ENCODE assay signal across 2 cellular contexts in the genomic region with DNA sequence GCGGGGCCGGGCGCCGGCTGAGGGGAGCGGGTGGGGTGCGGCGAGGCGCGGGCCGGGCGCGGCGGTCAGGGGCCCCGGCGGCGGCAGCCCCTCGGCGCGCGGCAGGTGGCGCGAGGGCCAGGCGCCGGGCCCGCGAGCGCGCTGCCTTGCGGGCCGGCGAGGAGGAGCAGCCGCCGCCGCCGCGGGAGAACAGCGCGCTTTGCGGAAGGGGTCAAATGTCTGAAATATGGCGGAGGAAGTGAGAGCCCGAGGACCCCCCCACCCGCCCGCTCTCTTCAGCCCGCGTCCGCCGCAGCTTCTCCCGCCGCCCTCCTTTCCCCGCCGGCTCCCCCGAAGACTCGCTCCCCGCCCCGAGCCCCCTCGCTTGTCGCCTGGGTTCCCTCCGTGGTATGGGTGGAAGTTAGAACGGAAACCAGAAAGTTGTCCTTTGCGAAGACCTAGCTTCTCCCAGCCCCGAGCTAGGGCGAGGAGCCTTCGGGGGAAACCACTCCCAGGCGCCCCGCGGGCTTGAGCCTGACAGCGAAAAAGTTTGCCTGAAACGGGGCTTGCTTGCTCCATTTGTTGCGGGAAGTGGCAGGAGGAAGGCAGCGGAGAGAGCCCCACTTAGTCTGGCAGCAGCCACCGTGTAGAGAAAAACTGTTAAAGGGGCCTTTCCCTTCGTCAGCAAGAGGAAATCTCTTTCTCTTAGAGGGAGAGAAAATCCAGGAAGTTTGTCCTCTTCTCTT.
TF ChIP-seq lines count a peak whose summit lies in the region.

No MANE protein-coding gene starts in this region.

TF ChIP-seq in Ishikawa, 13 proteins besides CTCF, POLR2A, EP300 and RAD21 (continued from another document):
- TF ChIP-seq, protein P1, sequence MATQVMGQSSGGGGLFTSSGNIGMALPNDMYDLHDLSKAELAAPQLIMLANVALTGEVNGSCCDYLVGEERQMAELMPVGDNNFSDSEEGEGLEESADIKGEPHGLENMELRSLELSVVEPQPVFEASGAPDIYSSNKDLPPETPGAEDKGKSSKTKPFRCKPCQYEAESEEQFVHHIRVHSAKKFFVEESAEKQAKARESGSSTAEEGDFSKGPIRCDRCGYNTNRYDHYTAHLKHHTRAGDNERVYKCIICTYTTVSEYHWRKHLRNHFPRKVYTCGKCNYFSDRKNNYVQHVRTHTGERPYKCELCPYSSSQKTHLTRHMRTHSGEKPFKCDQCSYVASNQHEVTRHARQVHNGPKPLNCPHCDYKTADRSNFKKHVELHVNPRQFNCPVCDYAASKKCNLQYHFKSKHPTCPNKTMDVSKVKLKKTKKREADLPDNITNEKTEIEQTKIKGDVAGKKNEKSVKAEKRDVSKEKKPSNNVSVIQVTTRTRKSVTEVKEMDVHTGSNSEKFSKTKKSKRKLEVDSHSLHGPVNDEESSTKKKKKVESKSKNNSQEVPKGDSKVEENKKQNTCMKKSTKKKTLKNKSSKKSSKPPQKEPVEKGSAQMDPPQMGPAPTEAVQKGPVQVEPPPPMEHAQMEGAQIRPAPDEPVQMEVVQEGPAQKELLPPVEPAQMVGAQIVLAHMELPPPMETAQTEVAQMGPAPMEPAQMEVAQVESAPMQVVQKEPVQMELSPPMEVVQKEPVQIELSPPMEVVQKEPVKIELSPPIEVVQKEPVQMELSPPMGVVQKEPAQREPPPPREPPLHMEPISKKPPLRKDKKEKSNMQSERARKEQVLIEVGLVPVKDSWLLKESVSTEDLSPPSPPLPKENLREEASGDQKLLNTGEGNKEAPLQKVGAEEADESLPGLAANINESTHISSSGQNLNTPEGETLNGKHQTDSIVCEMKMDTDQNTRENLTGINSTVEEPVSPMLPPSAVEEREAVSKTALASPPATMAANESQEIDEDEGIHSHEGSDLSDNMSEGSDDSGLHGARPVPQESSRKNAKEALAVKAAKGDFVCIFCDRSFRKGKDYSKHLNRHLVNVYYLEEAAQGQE (IDR thresholded peaks at IDR 0.05; ENCODE audit: low read depth) = no peak
- TF ChIP-seq TEAD4 (IDR thresholded peaks at IDR 0.05) (0 out of 2 replicates have a peak, but pooled peaks have one; percentile 12), EGR1 (IDR thresholded peaks at IDR 0.05) (no peak), TAF1 (IDR thresholded peaks at IDR 0.05; ENCODE audit: low read depth) (peak; percentile 34; the same call in 1 of the 2 replicates), ZBTB7A (IDR thresholded peaks at IDR 0.05; ENCODE audit: low read depth) (no peak; the same call in 1 of the 2 replicates), YY1 (IDR thresholded peaks at IDR 0.05; ENCODE audit: low read depth) (0 out of 2 replicates have a peak, but pooled peaks have one; percentile 8), TCF12 (IDR thresholded peaks at IDR 0.05; ENCODE audit: low read depth) (no peak), CEBPB (IDR thresholded peaks at IDR 0.05) (no peak), CREB1 (IDR thresholded peaks at IDR 0.05; ENCODE audit: low read depth) (no peak)
- TF ChIP-seq, protein P2, sequence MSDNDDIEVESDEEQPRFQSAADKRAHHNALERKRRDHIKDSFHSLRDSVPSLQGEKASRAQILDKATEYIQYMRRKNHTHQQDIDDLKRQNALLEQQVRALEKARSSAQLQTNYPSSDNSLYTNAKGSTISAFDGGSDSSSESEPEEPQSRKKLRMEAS (IDR thresholded peaks at IDR 0.05) = peak; percentile 64; the same call in 1 of the 2 replicates
- TF ChIP-seq, protein P3, sequence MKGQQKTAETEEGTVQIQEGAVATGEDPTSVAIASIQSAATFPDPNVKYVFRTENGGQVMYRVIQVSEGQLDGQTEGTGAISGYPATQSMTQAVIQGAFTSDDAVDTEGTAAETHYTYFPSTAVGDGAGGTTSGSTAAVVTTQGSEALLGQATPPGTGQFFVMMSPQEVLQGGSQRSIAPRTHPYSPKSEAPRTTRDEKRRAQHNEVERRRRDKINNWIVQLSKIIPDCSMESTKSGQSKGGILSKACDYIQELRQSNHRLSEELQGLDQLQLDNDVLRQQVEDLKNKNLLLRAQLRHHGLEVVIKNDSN (IDR thresholded peaks at IDR 0.05) = no peak

TF ChIP-seq in GM12878, 131 proteins besides CTCF, POLR2A, EP300 and RAD21 (continued from another document and continues in another):
- TF ChIP-seq, protein P4, sequence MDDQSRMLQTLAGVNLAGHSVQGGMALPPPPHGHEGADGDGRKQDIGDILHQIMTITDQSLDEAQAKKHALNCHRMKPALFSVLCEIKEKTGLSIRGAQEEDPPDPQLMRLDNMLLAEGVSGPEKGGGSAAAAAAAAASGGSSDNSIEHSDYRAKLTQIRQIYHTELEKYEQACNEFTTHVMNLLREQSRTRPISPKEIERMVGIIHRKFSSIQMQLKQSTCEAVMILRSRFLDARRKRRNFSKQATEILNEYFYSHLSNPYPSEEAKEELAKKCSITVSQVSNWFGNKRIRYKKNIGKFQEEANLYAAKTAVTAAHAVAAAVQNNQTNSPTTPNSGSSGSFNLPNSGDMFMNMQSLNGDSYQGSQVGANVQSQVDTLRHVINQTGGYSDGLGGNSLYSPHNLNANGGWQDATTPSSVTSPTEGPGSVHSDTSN (IDR thresholded peaks at IDR 0.05; ENCODE audit: insufficient replicate concordance, low read depth, low read length) = no peak
- TF ChIP-seq CHD4 (IDR thresholded peaks at IDR 0.05) = no peak
- TF ChIP-seq, protein P5, sequence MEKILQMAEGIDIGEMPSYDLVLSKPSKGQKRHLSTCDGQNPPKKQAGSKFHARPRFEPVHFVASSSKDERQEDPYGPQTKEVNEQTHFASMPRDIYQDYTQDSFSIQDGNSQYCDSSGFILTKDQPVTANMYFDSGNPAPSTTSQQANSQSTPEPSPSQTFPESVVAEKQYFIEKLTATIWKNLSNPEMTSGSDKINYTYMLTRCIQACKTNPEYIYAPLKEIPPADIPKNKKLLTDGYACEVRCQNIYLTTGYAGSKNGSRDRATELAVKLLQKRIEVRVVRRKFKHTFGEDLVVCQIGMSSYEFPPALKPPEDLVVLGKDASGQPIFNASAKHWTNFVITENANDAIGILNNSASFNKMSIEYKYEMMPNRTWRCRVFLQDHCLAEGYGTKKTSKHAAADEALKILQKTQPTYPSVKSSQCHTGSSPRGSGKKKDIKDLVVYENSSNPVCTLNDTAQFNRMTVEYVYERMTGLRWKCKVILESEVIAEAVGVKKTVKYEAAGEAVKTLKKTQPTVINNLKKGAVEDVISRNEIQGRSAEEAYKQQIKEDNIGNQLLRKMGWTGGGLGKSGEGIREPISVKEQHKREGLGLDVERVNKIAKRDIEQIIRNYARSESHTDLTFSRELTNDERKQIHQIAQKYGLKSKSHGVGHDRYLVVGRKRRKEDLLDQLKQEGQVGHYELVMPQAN (conservative IDR thresholded peaks at IDR 0.05) = peak; percentile 61
- peak; percentile 38; the same call in 1 of the 2 replicates for TF ChIP-seq IKZF1 (conservative IDR thresholded peaks at IDR 0.05)
- no peak for TF ChIP-seq BHLHE40 (IDR thresholded peaks at IDR 0.05; ENCODE audit: borderline replicate concordance in 1 of 2, low read depth in 2 of 2, low read length in 1 of 2)
- TF ChIP-seq SP1 (IDR thresholded peaks at IDR 0.05; ENCODE audit: low read depth, low read length) = no peak
- no peak for TF ChIP-seq CBX5 (IDR thresholded peaks at IDR 0.05; ENCODE audit: low read depth)
- no peak for TF ChIP-seq ESRRA (IDR thresholded peaks at IDR 0.05; ENCODE audit: low read length)
- no peak for TF ChIP-seq TCF7 (IDR thresholded peaks at IDR 0.05; ENCODE audit: borderline replicate concordance)
- TF ChIP-seq, protein P6, sequence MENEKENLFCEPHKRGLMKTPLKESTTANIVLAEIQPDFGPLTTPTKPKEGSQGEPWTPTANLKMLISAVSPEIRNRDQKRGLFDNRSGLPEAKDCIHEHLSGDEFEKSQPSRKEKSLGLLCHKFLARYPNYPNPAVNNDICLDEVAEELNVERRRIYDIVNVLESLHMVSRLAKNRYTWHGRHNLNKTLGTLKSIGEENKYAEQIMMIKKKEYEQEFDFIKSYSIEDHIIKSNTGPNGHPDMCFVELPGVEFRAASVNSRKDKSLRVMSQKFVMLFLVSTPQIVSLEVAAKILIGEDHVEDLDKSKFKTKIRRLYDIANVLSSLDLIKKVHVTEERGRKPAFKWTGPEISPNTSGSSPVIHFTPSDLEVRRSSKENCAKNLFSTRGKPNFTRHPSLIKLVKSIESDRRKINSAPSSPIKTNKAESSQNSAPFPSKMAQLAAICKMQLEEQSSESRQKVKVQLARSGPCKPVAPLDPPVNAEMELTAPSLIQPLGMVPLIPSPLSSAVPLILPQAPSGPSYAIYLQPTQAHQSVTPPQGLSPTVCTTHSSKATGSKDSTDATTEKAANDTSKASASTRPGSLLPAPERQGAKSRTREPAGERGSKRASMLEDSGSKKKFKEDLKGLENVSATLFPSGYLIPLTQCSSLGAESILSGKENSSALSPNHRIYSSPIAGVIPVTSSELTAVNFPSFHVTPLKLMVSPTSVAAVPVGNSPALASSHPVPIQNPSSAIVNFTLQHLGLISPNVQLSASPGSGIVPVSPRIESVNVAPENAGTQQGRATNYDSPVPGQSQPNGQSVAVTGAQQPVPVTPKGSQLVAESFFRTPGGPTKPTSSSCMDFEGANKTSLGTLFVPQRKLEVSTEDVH (IDR thresholded peaks at IDR 0.05; ENCODE audit: low read depth, partially characterized antibody) = no peak
- 0 out of 2 replicates have a peak, but pooled peaks have one; percentile 27 for TF ChIP-seq BCL11A (IDR thresholded peaks at IDR 0.05; ENCODE audit: low read depth, low read length)
- no peak for TF ChIP-seq EZH2 (IDR thresholded peaks at IDR 0.05; ENCODE audit: borderline replicate concordance, control insufficient read depth, low read depth, low read length)
- no peak for TF ChIP-seq HDGF (IDR thresholded peaks at IDR 0.05)
- TF ChIP-seq, protein P7, sequence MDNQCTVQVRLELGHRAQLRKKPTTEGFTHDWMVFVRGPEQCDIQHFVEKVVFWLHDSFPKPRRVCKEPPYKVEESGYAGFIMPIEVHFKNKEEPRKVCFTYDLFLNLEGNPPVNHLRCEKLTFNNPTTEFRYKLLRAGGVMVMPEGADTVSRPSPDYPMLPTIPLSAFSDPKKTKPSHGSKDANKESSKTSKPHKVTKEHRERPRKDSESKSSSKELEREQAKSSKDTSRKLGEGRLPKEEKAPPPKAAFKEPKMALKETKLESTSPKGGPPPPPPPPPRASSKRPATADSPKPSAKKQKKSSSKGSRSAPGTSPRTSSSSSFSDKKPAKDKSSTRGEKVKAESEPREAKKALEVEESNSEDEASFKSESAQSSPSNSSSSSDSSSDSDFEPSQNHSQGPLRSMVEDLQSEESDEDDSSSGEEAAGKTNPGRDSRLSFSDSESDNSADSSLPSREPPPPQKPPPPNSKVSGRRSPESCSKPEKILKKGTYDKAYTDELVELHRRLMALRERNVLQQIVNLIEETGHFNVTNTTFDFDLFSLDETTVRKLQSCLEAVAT (IDR thresholded peaks at IDR 0.05) = peak; percentile 74; the same call in 1 of the 2 replicates
- no peak for TF ChIP-seq PML (IDR thresholded peaks at IDR 0.05; ENCODE audit: low read length)
- TF ChIP-seq, protein P8, sequence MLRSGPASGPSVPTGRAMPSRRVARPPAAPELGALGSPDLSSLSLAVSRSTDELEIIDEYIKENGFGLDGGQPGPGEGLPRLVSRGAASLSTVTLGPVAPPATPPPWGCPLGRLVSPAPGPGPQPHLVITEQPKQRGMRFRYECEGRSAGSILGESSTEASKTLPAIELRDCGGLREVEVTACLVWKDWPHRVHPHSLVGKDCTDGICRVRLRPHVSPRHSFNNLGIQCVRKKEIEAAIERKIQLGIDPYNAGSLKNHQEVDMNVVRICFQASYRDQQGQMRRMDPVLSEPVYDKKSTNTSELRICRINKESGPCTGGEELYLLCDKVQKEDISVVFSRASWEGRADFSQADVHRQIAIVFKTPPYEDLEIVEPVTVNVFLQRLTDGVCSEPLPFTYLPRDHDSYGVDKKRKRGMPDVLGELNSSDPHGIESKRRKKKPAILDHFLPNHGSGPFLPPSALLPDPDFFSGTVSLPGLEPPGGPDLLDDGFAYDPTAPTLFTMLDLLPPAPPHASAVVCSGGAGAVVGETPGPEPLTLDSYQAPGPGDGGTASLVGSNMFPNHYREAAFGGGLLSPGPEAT (IDR thresholded peaks at IDR 0.05; ENCODE audit: low read depth) = no peak
- no peak for TF ChIP-seq DPF2 (IDR thresholded peaks at IDR 0.05)
- no peak for TF ChIP-seq CHD1 (IDR thresholded peaks at IDR 0.05; ENCODE audit: low read depth, low read length)
- TF ChIP-seq MYC (IDR thresholded peaks at IDR 0.05; ENCODE audit: insufficient read depth, insufficient read length, insufficient replicate concordance, low read length, severe bottlenecking) = no peak
- no peak for TF ChIP-seq FOXK2 (IDR thresholded peaks at IDR 0.05)
- TF ChIP-seq NR2C2 (IDR thresholded peaks at IDR 0.05; ENCODE audit: borderline replicate concordance, control insufficient read depth, insufficient read length, low read depth) = no peak
- TF ChIP-seq STAT3 (IDR thresholded peaks at IDR 0.05; ENCODE audit: low read depth, low read length) = no peak
- 0 out of 4 replicates have a peak, but pooled peaks of 1 of the 2 experiments have one; percentile 27 for TF ChIP-seq ETV6 (conservative IDR thresholded peaks at IDR 0.05 in 1 of 2, IDR thresholded peaks at IDR 0.05 in 1 of 2; ENCODE audit: borderline replicate concordance in 1 of 2, low read depth in 1 of 2)
- TF ChIP-seq, protein P3 (IDR thresholded peaks at IDR 0.05; ENCODE audit: borderline replicate concordance, extremely low read length, insufficient read depth, low read depth, low read length) = no peak
- no peak for TF ChIP-seq ZNF622 (IDR thresholded peaks at IDR 0.05)
- TF ChIP-seq TARDBP (IDR thresholded peaks at IDR 0.05; ENCODE audit: borderline replicate concordance) = no peak
- TF ChIP-seq, protein P9, sequence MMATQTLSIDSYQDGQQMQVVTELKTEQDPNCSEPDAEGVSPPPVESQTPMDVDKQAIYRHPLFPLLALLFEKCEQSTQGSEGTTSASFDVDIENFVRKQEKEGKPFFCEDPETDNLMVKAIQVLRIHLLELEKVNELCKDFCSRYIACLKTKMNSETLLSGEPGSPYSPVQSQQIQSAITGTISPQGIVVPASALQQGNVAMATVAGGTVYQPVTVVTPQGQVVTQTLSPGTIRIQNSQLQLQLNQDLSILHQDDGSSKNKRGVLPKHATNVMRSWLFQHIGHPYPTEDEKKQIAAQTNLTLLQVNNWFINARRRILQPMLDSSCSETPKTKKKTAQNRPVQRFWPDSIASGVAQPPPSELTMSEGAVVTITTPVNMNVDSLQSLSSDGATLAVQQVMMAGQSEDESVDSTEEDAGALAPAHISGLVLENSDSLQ (IDR thresholded peaks at IDR 0.05) = no peak
- TF ChIP-seq SMARCA5 (IDR thresholded peaks at IDR 0.05) = 0 out of 2 replicates have a peak, but pooled peaks have one; percentile 14
- no peak for TF ChIP-seq MTA2 (IDR thresholded peaks at IDR 0.05; ENCODE audit: low read depth)
- TF ChIP-seq ZZZ3 (IDR thresholded peaks at IDR 0.05; ENCODE audit: control insufficient read depth, insufficient read length, low read depth) = no peak
- TF ChIP-seq GATAD2B (conservative IDR thresholded peaks at IDR 0.05; ENCODE audit: low read depth) = 0 out of 2 replicates have a peak, but pooled peaks have one; percentile 40
- no peak; the same call in 1 of the 2 replicates for TF ChIP-seq LARP7 (IDR thresholded peaks at IDR 0.05)
- no peak for TF ChIP-seq BRCA1 (IDR thresholded peaks at IDR 0.05; ENCODE audit: low read depth, low read length)
- no peak for TF ChIP-seq GABPA (IDR thresholded peaks at IDR 0.05; ENCODE audit: low read depth)
